In the genomic region with DNA sequence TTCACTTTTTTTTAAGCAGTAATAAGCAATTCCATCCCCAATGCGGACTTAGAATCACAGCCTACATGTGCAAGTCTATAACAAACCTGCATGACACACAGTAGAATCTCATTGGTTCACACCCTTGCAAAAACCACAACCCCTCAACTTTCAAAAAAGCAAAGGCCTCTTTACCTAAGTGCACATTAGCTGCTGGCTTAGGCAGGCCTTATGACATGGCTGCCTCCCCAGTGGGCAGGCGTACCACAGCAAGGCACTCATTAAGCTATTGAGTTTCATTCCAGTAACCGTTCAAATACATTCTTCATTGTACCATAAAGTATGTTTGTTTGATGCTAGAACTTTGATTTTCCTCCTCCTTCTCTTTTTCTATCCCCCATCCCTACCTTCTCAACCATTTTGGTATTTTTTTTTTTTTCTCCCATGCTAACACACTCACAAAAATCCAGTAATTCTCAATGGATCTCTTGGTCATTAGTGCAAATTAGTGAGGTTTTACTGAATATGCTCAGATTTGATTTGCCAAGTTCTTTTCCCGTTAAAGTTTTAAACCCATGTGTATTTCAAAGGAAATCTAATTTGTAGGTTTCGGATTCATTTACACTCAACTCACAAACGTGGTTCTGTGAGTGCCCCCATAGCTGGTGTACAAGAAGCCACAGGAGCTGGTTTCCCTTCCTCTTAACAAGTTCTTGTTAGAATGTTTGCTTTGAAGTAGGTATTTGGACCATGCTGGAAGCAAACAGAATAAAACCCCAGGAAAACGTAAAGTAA, we compare ENCODE assay signal across 11 cellular contexts.
A peak's percentile ranks its signal among the peaks of the same experiment; 100 is the strongest.
DNase-seq lines count a peak whose midpoint lies in the region; ATAC-seq and TF ChIP-seq lines count a peak whose summit lies in the region.
"Had no signal": no experiment of that assay in that cellular context is flagged by ENCODE, and none has a peak within 500 bp of the region (broad histone marks: within the 10 kb centered on the region; RNA-seq: fewer than 3 reads in every experiment).

No MANE protein-coding gene starts in this region.

- POLR2A ChIA-PET in activated naive CD8-positive, alpha-beta T cell treated with anti-CD3 and anti-CD28 coated beads, Interleukin-2, amount 10 ng/mL, durations not matched to agents 7 days and 5 days (lab: Charles Lee): no interaction called here

- H3K79me2 ChIP-seq in Karpas-422 (ENCODE audit: low read length): no peaks in the 10 kb centered on the region

- H3K9me2 ChIP-seq in Karpas-422 (replicated peaks; ENCODE audit: insufficient read depth, low read length): no peaks in the 10 kb centered on the region

- peaks cover 25% of the 10 kb centered on the region for H3K9me3 Mint-ChIP-seq in activated naive CD8-positive, alpha-beta T cell treated with anti-CD3 and anti-CD28 coated beads, Interleukin-2, amount 10 ng/mL, durations not matched to agents 7 days and 5 days
- peaks cover 11% of the 10 kb centered on the region for H3K9me3 Mint-ChIP-seq in HFFc6

- no peaks in the 10 kb centered on the region for H4K20me1 ChIP-seq in Karpas-422 (ENCODE audit: insufficient read depth, low read depth, low read length)

- no peak overlapping the region for H3K9ac ChIP-seq in Karpas-422 (ENCODE audit: low read length)

- peaks cover 34% of the 10 kb centered on the region for H3K36me3 Mint-ChIP-seq in activated naive CD8-positive, alpha-beta T cell treated with anti-CD3 and anti-CD28 coated beads, Interleukin-2, amount 10 ng/mL, durations not matched to agents 7 days and 5 days
- H3K36me3 Mint-ChIP-seq in HFFc6 (ENCODE audit: low read depth): peaks cover 6% of the 10 kb centered on the region; the same call in 1 of the 2 replicates

- peak overlapping the region; percentile 54 for H3K4me3 Mint-ChIP-seq in activated naive CD8-positive, alpha-beta T cell treated with anti-CD3 and anti-CD28 coated beads, Interleukin-2, amount 10 ng/mL, durations not matched to agents 7 days and 5 days
- no peak overlapping the region for H3K4me3 Mint-ChIP-seq in HFFc6

- H3K4me2 ChIP-seq in Karpas-422 (ENCODE audit: low read depth, low read length, poor library complexity, severe bottlenecking): no peak overlapping the region

- peak; percentile 70 for ATAC-seq in GM18909 (IDR thresholded peaks at IDR 0.05; ENCODE audit: poor library complexity, unreplicated experiment)
- ATAC-seq in GM21526 (IDR thresholded peaks at IDR 0.05; ENCODE audit: low FRiP score, unreplicated experiment): peak; percentile 85
- peak; percentile 65 for ATAC-seq in HG03066 (IDR thresholded peaks at IDR 0.05; ENCODE audit: low read depth, unreplicated experiment)
- no peak for ATAC-seq in activated naive CD8-positive, alpha-beta T cell treated with anti-CD3 and anti-CD28 coated beads, Interleukin-2, amount 10 ng/mL, durations not matched to agents 7 days and 5 days (ENCODE audit: low read depth)
- ATAC-seq: HepG2, sciatic nerve had no signal

- DNase-seq in activated naive CD8-positive, alpha-beta T cell treated with anti-CD3 and anti-CD28 coated beads, Interleukin-2, amount 10 ng/mL, durations not matched to agents 7 days and 5 days: no peak
- DNase-seq in Karpas-422 (no peak), DMS79 (lab: John Stamatoyannopoulos, UW) (no peak), HFFc6 (no peak)
- DNase-seq: NCI-H510A had no signal

- H3K27me3 ChIP-seq in Karpas-422 (ENCODE audit: low read length): no peaks in the 10 kb centered on the region
- H3K27me3 ChIP-seq: ascending aorta had no signal

- H3K4me3 ChIP-seq in Karpas-422 (ENCODE audit: low read length): no peak overlapping the region
- H3K4me3 ChIP-seq: ascending aorta had no signal

- peaks cover 21% of the 10 kb centered on the region for H3K4me1 Mint-ChIP-seq in activated naive CD8-positive, alpha-beta T cell treated with anti-CD3 and anti-CD28 coated beads, Interleukin-2, amount 10 ng/mL, durations not matched to agents 7 days and 5 days
- no peaks in the 10 kb centered on the region for H3K4me1 Mint-ChIP-seq in HFFc6 (ENCODE audit: low read depth)

- no peaks in the 10 kb centered on the region for H3K9me3 ChIP-seq in Karpas-422 (ENCODE audit: low read length)

- H3K36me3 ChIP-seq in Karpas-422 (ENCODE audit: insufficient read depth, low read length): no peaks in the 10 kb centered on the region
- H3K36me3 ChIP-seq: ascending aorta had no signal

- peak overlapping the region; percentile 71 for H3K27ac Mint-ChIP-seq in activated naive CD8-positive, alpha-beta T cell treated with anti-CD3 and anti-CD28 coated beads, Interleukin-2, amount 10 ng/mL, durations not matched to agents 7 days and 5 days
- no peak overlapping the region for H3K27ac Mint-ChIP-seq in HFFc6

- H3K4me1 ChIP-seq in Karpas-422 (ENCODE audit: low read length): no peaks in the 10 kb centered on the region
- H3K4me1 ChIP-seq: ascending aorta had no signal

- no peaks in the 10 kb centered on the region for H3K27me3 Mint-ChIP-seq in activated naive CD8-positive, alpha-beta T cell treated with anti-CD3 and anti-CD28 coated beads, Interleukin-2, amount 10 ng/mL, durations not matched to agents 7 days and 5 days
- no peaks in the 10 kb centered on the region for H3K27me3 Mint-ChIP-seq in HFFc6 (ENCODE audit: insufficient read depth)

- no peak overlapping the region for H3K27ac ChIP-seq in Karpas-422 (ENCODE audit: low read length)
- H3K27ac ChIP-seq: ascending aorta had no signal

- no peak for TF ChIP-seq CTCF in HFFc6 (IDR thresholded peaks at IDR 0.05)

- no peak overlapping the region for H2AFZ ChIP-seq in Karpas-422 (ENCODE audit: low read length)
